1 cellular context compared by ENCODE assay signal in the genomic region with DNA sequence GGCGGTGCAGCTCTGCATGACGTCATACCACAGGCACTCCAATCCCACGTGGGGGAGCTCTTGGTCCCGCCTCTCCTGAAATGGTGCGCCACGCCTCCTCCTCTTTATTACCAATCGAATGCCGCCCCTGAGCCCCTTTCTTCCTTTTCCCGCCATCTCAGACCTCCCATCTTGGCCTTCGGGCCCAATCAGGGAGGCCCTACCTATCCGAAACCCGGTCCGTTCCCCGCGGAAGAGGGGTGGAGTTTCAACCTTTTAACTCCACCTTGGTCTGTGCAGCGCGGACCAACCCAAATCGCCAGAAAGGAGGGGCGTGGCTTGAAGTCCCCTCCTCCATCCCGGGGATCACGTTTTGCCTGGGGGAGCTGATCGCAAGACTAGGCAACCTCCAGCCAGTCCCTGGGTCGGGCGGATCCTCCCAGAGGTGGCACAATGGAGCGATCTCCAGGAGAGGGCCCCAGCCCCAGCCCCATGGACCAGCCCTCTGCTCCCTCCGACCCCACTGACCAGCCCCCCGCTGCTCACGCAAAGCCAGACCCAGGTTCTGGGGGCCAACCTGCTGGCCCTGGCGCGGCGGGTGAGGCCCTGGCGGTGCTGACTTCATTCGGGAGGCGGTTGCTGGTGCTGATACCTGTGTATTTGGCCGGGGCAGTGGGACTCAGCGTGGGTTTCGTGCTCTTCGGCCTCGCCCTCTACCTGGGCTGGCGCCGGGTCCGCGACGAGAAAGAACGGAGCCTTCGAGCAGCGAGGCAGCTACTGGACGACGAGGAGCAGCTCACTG.
TF ChIP-seq lines count a peak whose summit lies in the region.

A gene with protein sequence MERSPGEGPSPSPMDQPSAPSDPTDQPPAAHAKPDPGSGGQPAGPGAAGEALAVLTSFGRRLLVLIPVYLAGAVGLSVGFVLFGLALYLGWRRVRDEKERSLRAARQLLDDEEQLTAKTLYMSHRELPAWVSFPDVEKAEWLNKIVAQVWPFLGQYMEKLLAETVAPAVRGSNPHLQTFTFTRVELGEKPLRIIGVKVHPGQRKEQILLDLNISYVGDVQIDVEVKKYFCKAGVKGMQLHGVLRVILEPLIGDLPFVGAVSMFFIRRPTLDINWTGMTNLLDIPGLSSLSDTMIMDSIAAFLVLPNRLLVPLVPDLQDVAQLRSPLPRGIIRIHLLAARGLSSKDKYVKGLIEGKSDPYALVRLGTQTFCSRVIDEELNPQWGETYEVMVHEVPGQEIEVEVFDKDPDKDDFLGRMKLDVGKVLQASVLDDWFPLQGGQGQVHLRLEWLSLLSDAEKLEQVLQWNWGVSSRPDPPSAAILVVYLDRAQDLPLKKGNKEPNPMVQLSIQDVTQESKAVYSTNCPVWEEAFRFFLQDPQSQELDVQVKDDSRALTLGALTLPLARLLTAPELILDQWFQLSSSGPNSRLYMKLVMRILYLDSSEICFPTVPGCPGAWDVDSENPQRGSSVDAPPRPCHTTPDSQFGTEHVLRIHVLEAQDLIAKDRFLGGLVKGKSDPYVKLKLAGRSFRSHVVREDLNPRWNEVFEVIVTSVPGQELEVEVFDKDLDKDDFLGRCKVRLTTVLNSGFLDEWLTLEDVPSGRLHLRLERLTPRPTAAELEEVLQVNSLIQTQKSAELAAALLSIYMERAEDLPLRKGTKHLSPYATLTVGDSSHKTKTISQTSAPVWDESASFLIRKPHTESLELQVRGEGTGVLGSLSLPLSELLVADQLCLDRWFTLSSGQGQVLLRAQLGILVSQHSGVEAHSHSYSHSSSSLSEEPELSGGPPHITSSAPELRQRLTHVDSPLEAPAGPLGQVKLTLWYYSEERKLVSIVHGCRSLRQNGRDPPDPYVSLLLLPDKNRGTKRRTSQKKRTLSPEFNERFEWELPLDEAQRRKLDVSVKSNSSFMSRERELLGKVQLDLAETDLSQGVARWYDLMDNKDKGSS (plus strand): TSS at position 380 of the 781 bp plus-strand sequence. CDS start 53 bp downstream, at position 433.

TF ChIP-seq in SK-N-SH, 30 proteins besides CTCF, POLR2A, EP300 and RAD21 (continued from another document):
- TF ChIP-seq, protein P1, sequence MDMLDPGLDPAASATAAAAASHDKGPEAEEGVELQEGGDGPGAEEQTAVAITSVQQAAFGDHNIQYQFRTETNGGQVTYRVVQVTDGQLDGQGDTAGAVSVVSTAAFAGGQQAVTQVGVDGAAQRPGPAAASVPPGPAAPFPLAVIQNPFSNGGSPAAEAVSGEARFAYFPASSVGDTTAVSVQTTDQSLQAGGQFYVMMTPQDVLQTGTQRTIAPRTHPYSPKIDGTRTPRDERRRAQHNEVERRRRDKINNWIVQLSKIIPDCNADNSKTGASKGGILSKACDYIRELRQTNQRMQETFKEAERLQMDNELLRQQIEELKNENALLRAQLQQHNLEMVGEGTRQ (IDR thresholded peaks at IDR 0.05; ENCODE audit: borderline replicate concordance, low read depth, low read length): peak; percentile 16; the same call in 1 of the 2 replicates
- TF ChIP-seq, protein P2, sequence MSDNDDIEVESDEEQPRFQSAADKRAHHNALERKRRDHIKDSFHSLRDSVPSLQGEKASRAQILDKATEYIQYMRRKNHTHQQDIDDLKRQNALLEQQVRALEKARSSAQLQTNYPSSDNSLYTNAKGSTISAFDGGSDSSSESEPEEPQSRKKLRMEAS (IDR thresholded peaks at IDR 0.05; ENCODE audit: low read depth): peak; percentile 74; the same call in 1 of the 2 replicates
- TF ChIP-seq NRF1 (IDR thresholded peaks at IDR 0.05; ENCODE audit: low read depth, low read length): no peak
- TF ChIP-seq ELF1 (IDR thresholded peaks at IDR 0.05): no peak
- TF ChIP-seq TAF1 (IDR thresholded peaks at IDR 0.05; ENCODE audit: borderline replicate concordance, low read depth, low read length): peak; percentile 86
- TF ChIP-seq GABPA (IDR thresholded peaks at IDR 0.05; ENCODE audit: low read depth): peak; percentile 36; the same call in 1 of the 2 replicates
- peak; percentile 79; the same call in 1 of the 2 replicates for TF ChIP-seq RFX5 (IDR thresholded peaks at IDR 0.05; ENCODE audit: low read length)
